In the genomic region with DNA sequence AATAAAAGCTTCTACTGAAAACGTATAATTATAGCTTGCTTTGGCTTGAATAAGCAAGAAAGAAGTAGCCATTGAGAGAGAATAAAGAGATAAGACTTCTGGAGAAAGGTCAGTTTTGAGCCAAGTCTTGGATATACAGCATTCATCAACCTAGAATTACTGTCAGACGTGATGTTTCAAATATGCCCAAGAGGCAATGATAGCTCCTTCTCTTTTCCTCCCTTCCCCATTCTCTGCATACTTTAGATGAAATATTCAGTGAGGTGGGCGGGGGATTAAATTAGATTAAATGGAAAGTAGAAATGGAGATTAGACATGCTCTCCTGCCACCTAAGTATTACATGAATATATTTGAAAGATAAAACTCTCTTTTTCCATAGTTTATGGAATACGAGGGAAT, we compare ENCODE assay signal across 1 cellular context.
TF ChIP-seq lines count a peak whose summit lies in the region.

No MANE protein-coding gene starts in this region.

TF ChIP-seq in SK-N-SH treated with all-trans-retinoic acid at 6 μM for 48 hours, 23 proteins besides CTCF, POLR2A, EP300 and RAD21 (continued from another document):
- TF ChIP-seq CSDC2 (CRISPR knock-in tag; IDR thresholded peaks at IDR 0.05) (no peak), GLIS3 (CRISPR knock-in tag; IDR thresholded peaks at IDR 0.05) (0 out of 2 replicates have a peak, but pooled peaks have one; percentile 17), SNAI2 (CRISPR knock-in tag; IDR thresholded peaks at IDR 0.05) (no peak), ESRRG (CRISPR knock-in tag; IDR thresholded peaks at IDR 0.05) (peak; percentile 10; the same call in 1 of the 2 replicates), ZNF565 (CRISPR knock-in tag; conservative IDR thresholded peaks at IDR 0.05; ENCODE audit: low read depth) (no peak), OSR1 (CRISPR knock-in tag; IDR thresholded peaks at IDR 0.05) (no peak), TOX (CRISPR knock-in tag; IDR thresholded peaks at IDR 0.05; ENCODE audit: borderline replicate concordance) (no peak), ISL1 (CRISPR knock-in tag; IDR thresholded peaks at IDR 0.05) (peak; percentile 92), ZC3H10 (CRISPR knock-in tag; IDR thresholded peaks at IDR 0.05) (no peak)
- TF ChIP-seq, protein P1, sequence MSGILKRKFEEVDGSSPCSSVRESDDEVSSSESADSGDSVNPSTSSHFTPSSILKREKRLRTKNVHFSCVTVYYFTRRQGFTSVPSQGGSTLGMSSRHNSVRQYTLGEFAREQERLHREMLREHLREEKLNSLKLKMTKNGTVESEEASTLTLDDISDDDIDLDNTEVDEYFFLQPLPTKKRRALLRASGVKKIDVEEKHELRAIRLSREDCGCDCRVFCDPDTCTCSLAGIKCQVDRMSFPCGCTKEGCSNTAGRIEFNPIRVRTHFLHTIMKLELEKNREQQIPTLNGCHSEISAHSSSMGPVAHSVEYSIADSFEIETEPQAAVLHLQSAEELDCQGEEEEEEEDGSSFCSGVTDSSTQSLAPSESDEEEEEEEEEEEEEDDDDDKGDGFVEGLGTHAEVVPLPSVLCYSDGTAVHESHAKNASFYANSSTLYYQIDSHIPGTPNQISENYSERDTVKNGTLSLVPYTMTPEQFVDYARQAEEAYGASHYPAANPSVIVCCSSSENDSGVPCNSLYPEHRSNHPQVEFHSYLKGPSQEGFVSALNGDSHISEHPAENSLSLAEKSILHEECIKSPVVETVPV (CRISPR knock-in tag; IDR thresholded peaks at IDR 0.05) = no peak
- TF ChIP-seq, protein P2, sequence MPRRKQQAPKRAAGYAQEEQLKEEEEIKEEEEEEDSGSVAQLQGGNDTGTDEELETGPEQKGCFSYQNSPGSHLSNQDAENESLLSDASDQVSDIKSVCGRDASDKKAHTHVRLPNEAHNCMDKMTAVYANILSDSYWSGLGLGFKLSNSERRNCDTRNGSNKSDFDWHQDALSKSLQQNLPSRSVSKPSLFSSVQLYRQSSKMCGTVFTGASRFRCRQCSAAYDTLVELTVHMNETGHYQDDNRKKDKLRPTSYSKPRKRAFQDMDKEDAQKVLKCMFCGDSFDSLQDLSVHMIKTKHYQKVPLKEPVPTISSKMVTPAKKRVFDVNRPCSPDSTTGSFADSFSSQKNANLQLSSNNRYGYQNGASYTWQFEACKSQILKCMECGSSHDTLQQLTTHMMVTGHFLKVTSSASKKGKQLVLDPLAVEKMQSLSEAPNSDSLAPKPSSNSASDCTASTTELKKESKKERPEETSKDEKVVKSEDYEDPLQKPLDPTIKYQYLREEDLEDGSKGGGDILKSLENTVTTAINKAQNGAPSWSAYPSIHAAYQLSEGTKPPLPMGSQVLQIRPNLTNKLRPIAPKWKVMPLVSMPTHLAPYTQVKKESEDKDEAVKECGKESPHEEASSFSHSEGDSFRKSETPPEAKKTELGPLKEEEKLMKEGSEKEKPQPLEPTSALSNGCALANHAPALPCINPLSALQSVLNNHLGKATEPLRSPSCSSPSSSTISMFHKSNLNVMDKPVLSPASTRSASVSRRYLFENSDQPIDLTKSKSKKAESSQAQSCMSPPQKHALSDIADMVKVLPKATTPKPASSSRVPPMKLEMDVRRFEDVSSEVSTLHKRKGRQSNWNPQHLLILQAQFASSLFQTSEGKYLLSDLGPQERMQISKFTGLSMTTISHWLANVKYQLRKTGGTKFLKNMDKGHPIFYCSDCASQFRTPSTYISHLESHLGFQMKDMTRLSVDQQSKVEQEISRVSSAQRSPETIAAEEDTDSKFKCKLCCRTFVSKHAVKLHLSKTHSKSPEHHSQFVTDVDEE (CRISPR knock-in tag; IDR thresholded peaks at IDR 0.05) = 0 out of 2 replicates have a peak, but pooled peaks have one; percentile 29
